16 cellular contexts compared by ENCODE assay signal in genomic region chr3:141939759-141940158, GRCh38.
DNase-seq lines count a peak whose midpoint lies in the region; ATAC-seq and TF ChIP-seq lines count a peak whose summit lies in the region.
"Had no signal": no experiment of that assay in that cellular context is flagged by ENCODE, and none has a peak within 500 bp of the region (broad histone marks: within the 10 kb centered on the region; RNA-seq: fewer than 3 reads in every experiment).

No MANE protein-coding gene starts in this region.

- peaks cover 15% of the 10 kb centered on the region for H3K4me1 Mint-ChIP-seq in chondrocyte (ENCODE audit: low read depth)
- H3K4me1 Mint-ChIP-seq: IgD-negative memory B cell had no signal

- TF ChIP-seq CTCF in Peyer's patch (IDR thresholded peaks at IDR 0.05): no peak
- no peak for TF ChIP-seq CTCF in chondrocyte (IDR thresholded peaks at IDR 0.05)
- TF ChIP-seq CTCF in A673 (conservative IDR thresholded peaks at IDR 0.05; ENCODE audit: low read depth, low read length): no peak

- peak; percentile 29 for DNase-seq in Daoy (ENCODE audit: low read depth)
- DNase-seq in Peyer's patch: peak in 1 of 3 donors; percentile 37
- DNase-seq in chondrocyte (ENCODE audit: low spot score): no peak
- DNase-seq in A673 (ENCODE audit: low spot score): no peak
- DNase-seq: heart right ventricle, NCI-H526 treated with DMSO at 0.1 percent for 48 hours had no signal

- POLR2A ChIA-PET in A673 (lab: Charles Lee; ENCODE audit: low non-redundant PET): no interaction called here

- ATAC-seq in GM21723 (IDR thresholded peaks at IDR 0.05; ENCODE audit: unreplicated experiment) (no peak), GM21423 (IDR thresholded peaks at IDR 0.05; ENCODE audit: unreplicated experiment) (no peak), HG03025 (IDR thresholded peaks at IDR 0.05; ENCODE audit: low FRiP score, unreplicated experiment) (no peak)

- no peak overlapping the region for H3K9ac ChIP-seq in mucosa of rectum (ENCODE audit: low read depth in 1 of 2, low read length in 2 of 2)

- CTCF ChIA-PET in A673 (lab: Charles Lee): no interaction called here

- H3K36me3 ChIP-seq in Peyer's patch (no peaks in the 10 kb centered on the region), mucosa of rectum (ENCODE audit: control insufficient read depth in 2 of 2, insufficient read depth in 2 of 2, low read length in 2 of 2) (no peaks in the 10 kb centered on the region), A673 (ENCODE audit: insufficient read depth, low read length, poor library complexity, severe bottlenecking) (no peaks in the 10 kb centered on the region)
- H3K36me3 ChIP-seq: BE2C, heart right ventricle, right atrium auricular region had no signal

- no TSS peak for BruUV-seq in A673 (replicated peaks; lab: Mats Ljungman, UMichigan)

- no peaks in the 10 kb centered on the region for H3K27me3 ChIP-seq in Peyer's patch
- no peaks in the 10 kb centered on the region for H3K27me3 ChIP-seq in mucosa of rectum (ENCODE audit: control insufficient read depth in 2 of 2, insufficient read depth in 2 of 2, low read length in 2 of 2)
- H3K27me3 ChIP-seq in A673 (replicated peaks; ENCODE audit: insufficient read depth, low read depth, low read length, poor library complexity): no peaks in the 10 kb centered on the region
- H3K27me3 ChIP-seq: BE2C, body of pancreas, heart right ventricle, neutrophil, right atrium auricular region had no signal

- H3K4me3 ChIP-seq in Peyer's patch: no peak overlapping the region
- peak overlapping the region in 1 of 2 donors; percentile 31 for H3K4me3 ChIP-seq in mucosa of rectum (ENCODE audit: low read length in 2 of 2)
- H3K4me3 ChIP-seq in A673 (ENCODE audit: low read depth, low read length, poor library complexity, severe bottlenecking): no peak overlapping the region
- H3K4me3 ChIP-seq: body of pancreas, heart right ventricle, right atrium auricular region had no signal

- H3K27ac Mint-ChIP-seq in chondrocyte (ENCODE audit: unreplicated experiment): peak overlapping the region; percentile 85

- no peak for TF ChIP-seq POLR2A in Peyer's patch (IDR thresholded peaks at IDR 0.05)

- no peaks in the 10 kb centered on the region for H3K36me3 Mint-ChIP-seq in chondrocyte (ENCODE audit: low read depth)
- H3K36me3 Mint-ChIP-seq: IgD-negative memory B cell had no signal

- no peaks in the 10 kb centered on the region for H3K9me3 ChIP-seq in Peyer's patch
- no peaks in the 10 kb centered on the region for H3K9me3 ChIP-seq in mucosa of rectum (ENCODE audit: control insufficient read depth in 2 of 2, low read length in 2 of 2)
- no peaks in the 10 kb centered on the region for H3K9me3 ChIP-seq in A673 (ENCODE audit: low read depth, low read length, poor library complexity, severe bottlenecking)
- H3K9me3 ChIP-seq: BE2C, body of pancreas, heart right ventricle, neutrophil, right atrium auricular region had no signal

- intact Hi-C loops in A673 (cut with micrococcal nuclease; ENCODE audit: unreplicated experiment): no loop called here

- H3K4me1 ChIP-seq in Peyer's patch (peaks cover 0 to 26% (median 3%) of the 10 kb centered on the region in 4 donors), mucosa of rectum (ENCODE audit: control insufficient read depth in 2 of 2, insufficient read depth in 2 of 2, low read length in 2 of 2) (peaks cover 17 to 27% of the 10 kb centered on the region in 2 donors), A673 (ENCODE audit: insufficient read depth, low read length, poor library complexity, severe bottlenecking) (peaks cover 4% of the 10 kb centered on the region)
- H3K4me1 ChIP-seq: body of pancreas, right atrium auricular region had no signal

- H3K27me3 Mint-ChIP-seq in chondrocyte (ENCODE audit: low read depth): no peaks in the 10 kb centered on the region
- H3K27me3 Mint-ChIP-seq: IgD-negative memory B cell had no signal

- H3K4me3 Mint-ChIP-seq in chondrocyte (ENCODE audit: unreplicated experiment): no peak overlapping the region
- H3K4me3 Mint-ChIP-seq: activated naive CD4-positive, alpha-beta T cell treated with anti-CD3 and anti-CD28 coated beads for 36 hours; IgD-negative memory B cell had no signal

- H3K27ac ChIP-seq in Peyer's patch (peak overlapping the region in 3 of 4 donors; percentile 69 to 96 (median 84)), mucosa of rectum (ENCODE audit: low read depth in 2 of 2, low read length in 2 of 2) (peak overlapping the region; percentile 72 to 77), A673 (ENCODE audit: low read depth, low read length, poor library complexity, severe bottlenecking) (no peak overlapping the region)
- H3K27ac ChIP-seq: heart right ventricle, neutrophil, right atrium auricular region had no signal

- no peaks in the 10 kb centered on the region for H3K9me3 Mint-ChIP-seq in chondrocyte (ENCODE audit: low read depth)
- H3K9me3 Mint-ChIP-seq: activated naive CD4-positive, alpha-beta T cell treated with anti-CD3 and anti-CD28 coated beads for 36 hours; IgD-negative memory B cell had no signal
